Comparison of ENCODE assay signal across 12 cellular contexts in genomic region chr6:157755032-157755751, GRCh38.
DNase-seq lines count a peak whose midpoint lies in the region; ATAC-seq and TF ChIP-seq lines count a peak whose summit lies in the region.
"Had no signal": no experiment of that assay in that cellular context is flagged by ENCODE, and none has a peak within 500 bp of the region (broad histone marks: within the 10 kb centered on the region; RNA-seq: fewer than 3 reads in every experiment).

No MANE protein-coding gene starts in this region.

- peaks cover 92% of the 10 kb centered on the region for H3K4me1 Mint-ChIP-seq in activated naive CD4-positive, alpha-beta T cell treated with anti-CD3 and anti-CD28 coated beads for 36 hours (ENCODE audit: low read depth)
- H3K4me1 Mint-ChIP-seq in activated naive CD4-positive, alpha-beta T cell treated with anti-CD3 and anti-CD28 coated beads, Interleukin-2, amount 10 ng/mL, durations not matched to agents 7 days and 5 days: peaks cover 58% of the 10 kb centered on the region
- H3K4me1 Mint-ChIP-seq in activated CD8-positive, alpha-beta T cell treated with anti-CD3 and anti-CD28 coated beads for 36 hours (ENCODE audit: low read depth): peaks cover 89% of the 10 kb centered on the region
- peaks cover 3% of the 10 kb centered on the region for H3K4me1 Mint-ChIP-seq in progenitor cell of endocrine pancreas (ENCODE audit: low read depth)

- peak overlapping the region; percentile 37 for H3K4me3 Mint-ChIP-seq in activated naive CD4-positive, alpha-beta T cell treated with anti-CD3 and anti-CD28 coated beads for 36 hours
- H3K4me3 Mint-ChIP-seq in activated naive CD4-positive, alpha-beta T cell treated with anti-CD3 and anti-CD28 coated beads, Interleukin-2, amount 10 ng/mL, durations not matched to agents 7 days and 5 days: no peak overlapping the region
- H3K4me3 Mint-ChIP-seq in activated CD8-positive, alpha-beta T cell treated with anti-CD3 and anti-CD28 coated beads for 36 hours: peak overlapping the region; percentile 48
- no peak overlapping the region for H3K4me3 Mint-ChIP-seq in progenitor cell of endocrine pancreas (ENCODE audit: low read depth)

- H3K4me3 ChIP-seq in tibial artery: no peak overlapping the region
- H3K4me3 ChIP-seq: right lobe of liver had no signal

- no peaks in the 10 kb centered on the region for H3K36me3 Mint-ChIP-seq in activated naive CD4-positive, alpha-beta T cell treated with anti-CD3 and anti-CD28 coated beads for 36 hours (ENCODE audit: low read depth)
- peaks cover 2% of the 10 kb centered on the region for H3K36me3 Mint-ChIP-seq in activated naive CD4-positive, alpha-beta T cell treated with anti-CD3 and anti-CD28 coated beads, Interleukin-2, amount 10 ng/mL, durations not matched to agents 7 days and 5 days
- H3K36me3 Mint-ChIP-seq in activated CD8-positive, alpha-beta T cell treated with anti-CD3 and anti-CD28 coated beads for 36 hours (ENCODE audit: low read depth): peaks cover 7% of the 10 kb centered on the region
- H3K36me3 Mint-ChIP-seq in progenitor cell of endocrine pancreas (ENCODE audit: insufficient read depth): no peaks in the 10 kb centered on the region

- H3K9me3 Mint-ChIP-seq in activated naive CD4-positive, alpha-beta T cell treated with anti-CD3 and anti-CD28 coated beads for 36 hours: peaks cover 2% of the 10 kb centered on the region
- H3K9me3 Mint-ChIP-seq in activated naive CD4-positive, alpha-beta T cell treated with anti-CD3 and anti-CD28 coated beads, Interleukin-2, amount 10 ng/mL, durations not matched to agents 7 days and 5 days: no peaks in the 10 kb centered on the region
- peaks cover 24% of the 10 kb centered on the region for H3K9me3 Mint-ChIP-seq in activated CD8-positive, alpha-beta T cell treated with anti-CD3 and anti-CD28 coated beads for 36 hours
- peaks cover 15% of the 10 kb centered on the region for H3K9me3 Mint-ChIP-seq in progenitor cell of endocrine pancreas (ENCODE audit: low read depth)

- no peak for DNase-seq in activated naive CD4-positive, alpha-beta T cell treated with anti-CD3 and anti-CD28 coated beads for 36 hours
- no peak for DNase-seq in activated naive CD4-positive, alpha-beta T cell treated with anti-CD3 and anti-CD28 coated beads, Interleukin-2, amount 10 ng/mL, durations not matched to agents 7 days and 5 days
- no peak for DNase-seq in activated CD8-positive, alpha-beta T cell treated with anti-CD3 and anti-CD28 coated beads for 36 hours
- DNase-seq in foreskin keratinocyte: peak in 1 of 2 donors; percentile 20
- DNase-seq in tibial artery: no peak
- DNase-seq in progenitor cell of endocrine pancreas (ENCODE audit: low spot score, unreplicated experiment): no peak
- no peak for DNase-seq in DMS 273 (lab: John Stamatoyannopoulos, UW; ENCODE audit: unreplicated experiment)
- DNase-seq: activated CD4-positive, CD25-positive, alpha-beta regulatory T cell treated with anti-CD3 and anti-CD28 coated beads, Interleukin-2, amount 50 U/mL, for 72 hours; effector memory CD4-positive, alpha-beta T cell; NCI-H2029 treated with DMSO at 0.1 percent for 48 hours; right lobe of liver had no signal

- H3K9me3 ChIP-seq in tibial artery: no peaks in the 10 kb centered on the region
- H3K9me3 ChIP-seq: right lobe of liver had no signal

- H3K27me3 Mint-ChIP-seq in activated naive CD4-positive, alpha-beta T cell treated with anti-CD3 and anti-CD28 coated beads for 36 hours (ENCODE audit: low read depth): no peaks in the 10 kb centered on the region
- peaks cover 69% of the 10 kb centered on the region for H3K27me3 Mint-ChIP-seq in activated naive CD4-positive, alpha-beta T cell treated with anti-CD3 and anti-CD28 coated beads, Interleukin-2, amount 10 ng/mL, durations not matched to agents 7 days and 5 days
- H3K27me3 Mint-ChIP-seq in activated CD8-positive, alpha-beta T cell treated with anti-CD3 and anti-CD28 coated beads for 36 hours: no peaks in the 10 kb centered on the region
- peaks cover 21% of the 10 kb centered on the region for H3K27me3 Mint-ChIP-seq in progenitor cell of endocrine pancreas

- H3K27ac Mint-ChIP-seq in activated naive CD4-positive, alpha-beta T cell treated with anti-CD3 and anti-CD28 coated beads for 36 hours: peak overlapping the region; percentile 89
- H3K27ac Mint-ChIP-seq in activated naive CD4-positive, alpha-beta T cell treated with anti-CD3 and anti-CD28 coated beads, Interleukin-2, amount 10 ng/mL, durations not matched to agents 7 days and 5 days: no peak overlapping the region
- peak overlapping the region; percentile 89 for H3K27ac Mint-ChIP-seq in activated CD8-positive, alpha-beta T cell treated with anti-CD3 and anti-CD28 coated beads for 36 hours
- no peak overlapping the region for H3K27ac Mint-ChIP-seq in progenitor cell of endocrine pancreas

- ATAC-seq in activated CD8-positive, alpha-beta T cell treated with anti-CD3 and anti-CD28 coated beads for 36 hours: peak; percentile 31
- ATAC-seq in foreskin keratinocyte (peak; percentile 35), GM21717 (IDR thresholded peaks at IDR 0.05; ENCODE audit: unreplicated experiment) (no peak)
- ATAC-seq: right lobe of liver had no signal

- H3K27me3 ChIP-seq in foreskin keratinocyte (no peaks in the 10 kb centered on the region), tibial artery (no peaks in the 10 kb centered on the region)
- H3K27me3 ChIP-seq: right lobe of liver had no signal

- intact Hi-C loops in activated naive CD4-positive, alpha-beta T cell treated with anti-CD3 and anti-CD28 coated beads for 36 hours (cut with micrococcal nuclease): loop anchor here (1.0 to 5.0 kb wide), 3 partner anchors 14 to 433 kb away; partner anchors contain the start of gene TMEM242
- intact Hi-C loops in activated CD8-positive, alpha-beta T cell treated with anti-CD3 and anti-CD28 coated beads for 36 hours (cut with micrococcal nuclease): no loop called here
- intact Hi-C loops in tibial artery (cut with DNase I; ENCODE audit: low total_unique reads): loop anchor here (5.0 to 10.0 kb wide), 2 partner anchors 117 to 320 kb away; no protein-coding TSS in a partner anchor

- H3K36me3 ChIP-seq in tibial artery: no peaks in the 10 kb centered on the region
- H3K36me3 ChIP-seq: right lobe of liver had no signal

- no peak for TF ChIP-seq CTCF in activated CD8-positive, alpha-beta T cell treated with anti-CD3 and anti-CD28 coated beads for 36 hours (IDR thresholded peaks at IDR 0.05)
- TF ChIP-seq CTCF in foreskin keratinocyte (conservative IDR thresholded peaks at IDR 0.05) (no peak), tibial artery (IDR thresholded peaks at IDR 0.05) (no peak), progenitor cell of endocrine pancreas (IDR thresholded peaks at IDR 0.05; ENCODE audit: unreplicated experiment) (no peak)

- CTCF ChIA-PET in activated naive CD4-positive, alpha-beta T cell treated with anti-CD3 and anti-CD28 coated beads for 36 hours (lab: Charles Lee): interaction anchor here (1.0 to 10.1 kb wide), 17 partner anchors 8 to 317 kb away, joined by 3 to 142 read pairs (median 9); no protein-coding TSS in a partner anchor
- CTCF ChIA-PET in activated naive CD4-positive, alpha-beta T cell treated with anti-CD3 and anti-CD28 coated beads, Interleukin-2, amount 10 ng/mL, durations not matched to agents 7 days and 5 days (lab: Charles Lee): interaction anchor here (0.7 to 6.5 kb wide), 17 partner anchors 14 to 317 kb away, joined by 3 to 113 read pairs (median 5); no protein-coding TSS in a partner anchor
- CTCF ChIA-PET in activated CD8-positive, alpha-beta T cell treated with anti-CD3 and anti-CD28 coated beads for 36 hours (lab: Charles Lee): interaction anchor here (1.0 to 3.6 kb wide), 22 partner anchors 10 to 271 kb away, joined by 3 to 66 read pairs (median 6); no protein-coding TSS in a partner anchor

- no peak overlapping the region for H3K27ac ChIP-seq in foreskin keratinocyte
- H3K27ac ChIP-seq in tibial artery: peak overlapping the region; percentile 61 to 65
- H3K27ac ChIP-seq: right lobe of liver had no signal

- H3K4me1 ChIP-seq in foreskin keratinocyte: peaks cover 3% of the 10 kb centered on the region
- H3K4me1 ChIP-seq in tibial artery: peaks cover 0 to 26% (median 17%) of the 10 kb centered on the region in 4 donors
- H3K4me1 ChIP-seq: right lobe of liver had no signal

- POLR2A ChIA-PET in activated CD8-positive, alpha-beta T cell treated with anti-CD3 and anti-CD28 coated beads for 36 hours (lab: Charles Lee): interaction anchor here (0.6 to 10.4 kb wide), 11 partner anchors 9 to 185 kb away, joined by 3 to 102 read pairs (median 3); no protein-coding TSS in a partner anchor

Comparison
In these comparisons a context has a peak if more than half of its experiments do, and no peak if none do; other contexts are left out.
1. H3K27ac Mint-ChIP-seq: peak in activated naive CD4-positive, alpha-beta T cell treated with anti-CD3 and anti-CD28 coated beads for 36 hours (single experiment) and activated CD8-positive, alpha-beta T cell treated with anti-CD3 and anti-CD28 coated beads for 36 hours (single experiment); none in activated naive CD4-positive, alpha-beta T cell treated with anti-CD3 and anti-CD28 coated beads, Interleukin-2, amount 10 ng/mL, durations not matched to agents 7 days and 5 days (single experiment) and progenitor cell of endocrine pancreas (single experiment).
2. H3K4me3 Mint-ChIP-seq: peak in activated naive CD4-positive, alpha-beta T cell treated with anti-CD3 and anti-CD28 coated beads for 36 hours (single experiment) and activated CD8-positive, alpha-beta T cell treated with anti-CD3 and anti-CD28 coated beads for 36 hours (single experiment); none in activated naive CD4-positive, alpha-beta T cell treated with anti-CD3 and anti-CD28 coated beads, Interleukin-2, amount 10 ng/mL, durations not matched to agents 7 days and 5 days (single experiment) and progenitor cell of endocrine pancreas (single experiment).